20 cellular contexts compared by ENCODE assay signal in genomic region chr7:153401795-153402720, GRCh38.
"Had no signal": no experiment of that assay in that cellular context is flagged by ENCODE, and none has a peak within 500 bp of the region (broad histone marks: within the 10 kb centered on the region; RNA-seq: fewer than 3 reads in every experiment).

No MANE protein-coding gene starts in this region.

- H3K4me3 ChIP-seq: gastroesophageal sphincter, left ventricle myocardium inferior, lower lobe of right lung, neural progenitor cell, pancreas, testis, tibial nerve, upper lobe of right lung, vagina had no signal

- DNase-seq: effector memory CD4-positive, alpha-beta T cell; glutamatergic neuron; immature natural killer cell; left ventricle myocardium inferior; lower lobe of right lung; mesenchymal stem cell; midbrain; occipital lobe; pancreas; retina; stimulated activated CD4-positive, alpha-beta T cell treated with anti-CD3 and anti-CD28 coated beads, Interleukin-2, amount 100 ng/mL, for 24 hours; stimulated activated CD4-positive, alpha-beta T cell treated with anti-CD3 and anti-CD28 coated beads, Interleukin-4, amount 100 ng/mL, for 4 hours; stimulated activated naive B cell treated with anti-CD40 and anti-IgM and Interleukin-4, amounts not matched to agents 10 μg/mL and 1 μg/mL and 100 μg/mL, for 72 hours; stimulated activated naive CD8-positive, alpha-beta T cell treated with anti-CD3 and anti-CD28 coated beads, Interleukin-15, amount 100 ng/mL, for 72 hours; testis; upper lobe of right lung had no signal

- H3K27me3 ChIP-seq: gastroesophageal sphincter, neural progenitor cell, pancreas, testis, tibial nerve, upper lobe of right lung, vagina had no signal

- H3K4me1 ChIP-seq: left ventricle myocardium inferior, lower lobe of right lung, neural progenitor cell, pancreas, testis, tibial nerve, upper lobe of right lung, vagina had no signal

- H3K9me3 ChIP-seq: gastroesophageal sphincter, left ventricle myocardium inferior, lower lobe of right lung, pancreas, testis, tibial nerve, upper lobe of right lung, vagina had no signal

- H3K36me3 ChIP-seq: gastroesophageal sphincter, left ventricle myocardium inferior, lower lobe of right lung, neural progenitor cell, pancreas, tibial nerve, upper lobe of right lung, vagina had no signal

- H3K27ac ChIP-seq: gastroesophageal sphincter, left ventricle myocardium inferior, lower lobe of right lung, neural progenitor cell, pancreas, testis, tibial nerve, upper lobe of right lung, vagina had no signal
